1 cellular context compared by ENCODE assay signal in the genomic region with DNA sequence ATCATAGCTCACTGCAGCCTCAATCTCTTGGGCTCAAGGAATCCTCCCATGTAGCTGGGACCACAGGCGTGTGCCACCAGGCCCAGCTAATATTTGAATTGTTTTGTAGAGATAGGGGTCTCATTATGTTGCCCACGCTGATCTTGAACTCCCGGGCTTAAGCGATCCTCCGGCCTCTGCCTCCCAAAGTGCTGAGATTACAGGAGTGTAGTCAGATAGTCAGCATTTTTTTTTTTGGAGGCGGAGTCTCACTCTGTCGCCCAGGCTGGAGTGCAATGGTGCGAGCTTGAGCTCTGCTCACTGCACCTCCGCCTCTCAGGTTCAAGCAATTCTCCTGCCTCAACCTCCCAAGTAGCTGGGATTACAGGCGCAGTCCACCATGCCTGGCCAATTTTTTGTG.
A peak's percentile ranks its signal among the peaks of the same experiment; 100 is the strongest.
TF ChIP-seq lines count a peak whose summit lies in the region.

No MANE protein-coding gene starts in this region.

TF ChIP-seq in K562, 482 proteins besides CTCF, POLR2A, EP300 and RAD21:
- TF ChIP-seq PRMT5 (CRISPR knock-in tag; IDR thresholded peaks at IDR 0.05) (no peak), ATF1 (CRISPR knock-in tag; IDR thresholded peaks at IDR 0.05) (no peak), ATF1 (tag; IDR thresholded peaks at IDR 0.05) (no peak), MAFK (IDR thresholded peaks at IDR 0.05; ENCODE audit: low read length) (peak; percentile 50), MAFG (tag; conservative IDR thresholded peaks at IDR 0.05) (peak; percentile 60), ZNF384 (IDR thresholded peaks at IDR 0.05; ENCODE audit: low read depth, low read length) (peak; percentile 69), C11orf30 (IDR thresholded peaks at IDR 0.05; ENCODE audit: low read depth) (peak; percentile 88), ZNF316 (IDR thresholded peaks at IDR 0.05) (peak; percentile 95)
